In the genomic region with DNA sequence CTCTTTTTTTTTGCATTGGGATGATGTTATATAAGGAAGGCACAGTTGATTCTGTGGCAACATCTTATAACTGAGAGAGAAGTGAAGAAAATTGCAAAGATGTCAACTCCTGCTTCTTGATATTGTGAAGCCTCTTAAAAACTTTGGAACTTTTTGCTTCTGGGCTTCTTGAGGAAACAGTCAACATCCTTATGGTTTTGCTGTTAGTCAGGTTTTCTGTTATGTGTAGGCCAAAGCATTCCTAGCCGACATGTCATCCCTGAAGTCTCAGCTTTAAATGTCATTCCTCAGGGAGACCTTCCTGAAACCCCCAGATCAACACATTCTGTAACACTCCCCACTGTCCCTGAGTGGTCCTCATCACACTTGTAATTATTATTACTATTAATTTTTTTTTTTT, we compare ENCODE assay signal across 17 cellular contexts. TPM values are rescaled to one million over a fixed set of nuclear protein-coding genes. Genes with fewer than 3 reads are reported as not detected.
A peak's percentile ranks its signal among the peaks of the same experiment; 100 is the strongest.
DNase-seq lines count a peak whose midpoint lies in the region; ATAC-seq, FAIRE-seq and TF ChIP-seq lines count a peak whose summit lies in the region.
"Had no signal": no experiment of that assay in that cellular context is flagged by ENCODE, and none has a peak within 500 bp of the region (broad histone marks: within the 10 kb centered on the region; RNA-seq: fewer than 3 reads in every experiment).

No MANE protein-coding gene starts in this region.

- BruUV-seq in K562 (replicated peaks; lab: Mats Ljungman, UMichigan) = no TSS peak

- peak; percentile 74 for DNase-seq in HCEC 1CT
- no peak for DNase-seq in K562 (ENCODE audit: extremely low read depth in 1 of 4, low spot score in 3 of 4)
- peak; percentile 90 for DNase-seq in osteoblast (ENCODE audit: insufficient read length, low spot score, missing footprints)
- no peak for DNase-seq in NCI-H446 treated with DMSO at 0.1 percent for 48 hours (lab: John Stamatoyannopoulos, UW)
- DNase-seq in GM13976 (ENCODE audit: low spot score) = no peak
- no peak for DNase-seq in activated T-helper 2 cell treated with anti-CD3 and anti-CD28 coated beads, Interferon-gamma antibody, Interleukin-2, Interleukin-4, amounts not matched to agents 10 μg/mL and 5 μg/mL and 100 μg/mL, durations not matched to agents 14 hours and 24 hours and 36 hours (ENCODE audit: low spot score)
- DNase-seq: CD4-positive, CD25-positive, alpha-beta regulatory T cell; mesendoderm; NCI-H2227 treated with DMSO at 0.1 percent for 48 hours; ovary; WERI-Rb-1 had no signal

- H3K4me3 ChIP-seq in K562 (no peak overlapping the region), osteoblast (ENCODE audit: insufficient read depth, low read length) (no peak overlapping the region)
- H3K4me3 ChIP-seq: ovary, SK-N-MC, spleen had no signal

- 100% methylated on average over 1 of the region's 1 CpG for WGBS in K562 (ENCODE audit: insufficient coverage, low coverage, missing lambda C conversion rate)

- no peak overlapping the region for H3K27ac Mint-ChIP-seq in activated T-helper 2 cell treated with anti-CD3 and anti-CD28 coated beads, Interferon-gamma antibody, Interleukin-2, Interleukin-4, amounts not matched to agents 10 μg/mL and 5 μg/mL and 100 μg/mL, durations not matched to agents 14 hours and 24 hours and 36 hours
- H3K27ac Mint-ChIP-seq: activated naive CD8-positive, alpha-beta T cell; CD4-positive, CD25-positive, alpha-beta regulatory T cell had no signal

- in situ Hi-C loops in K562 (cut with MboI) = no loop called here
- in situ Hi-C loops in GM13976 (cut with MboI; ENCODE audit: low sequenced_read_pairs, unreplicated experiment) = no loop called here

- no peak for TF ChIP-seq POLR2A in K562 (conservative IDR thresholded peaks at IDR 0.05)

- TF ChIP-seq CTCF in K562 (IDR thresholded peaks at IDR 0.05 in 2 of 3, conservative IDR thresholded peaks at IDR 0.05 in 1 of 3; ENCODE audit: insufficient read depth in 2 of 3, low read depth in 1 of 3, low read length in 3 of 3) (no peak), osteoblast (IDR thresholded peaks at IDR 0.05; ENCODE audit: extremely low read depth, low read depth, low read length) (no peak), GM13976 (IDR thresholded peaks at IDR 0.05; ENCODE audit: borderline replicate concordance, control extremely low read depth, extremely low read depth, insufficient read depth, missing control alignments) (no peak)

- peaks cover 6% of the 10 kb centered on the region for H3K4me1 Mint-ChIP-seq in activated T-helper 2 cell treated with anti-CD3 and anti-CD28 coated beads, Interferon-gamma antibody, Interleukin-2, Interleukin-4, amounts not matched to agents 10 μg/mL and 5 μg/mL and 100 μg/mL, durations not matched to agents 14 hours and 24 hours and 36 hours (ENCODE audit: low read depth)

- intact Hi-C loops in K562 (cut with micrococcal nuclease) = no loop called here
- intact Hi-C loops in activated T-helper 2 cell treated with anti-CD3 and anti-CD28 coated beads, Interferon-gamma antibody, Interleukin-2, Interleukin-4, amounts not matched to agents 10 μg/mL and 5 μg/mL and 100 μg/mL, durations not matched to agents 14 hours and 24 hours and 36 hours (cut with micrococcal nuclease) = no loop called here

- H3K9me3 ChIP-seq in K562 (replicated peaks; ENCODE audit: control insufficient read depth, insufficient read depth, low read depth, low read length) (no peaks in the 10 kb centered on the region), osteoblast (ENCODE audit: low read depth, low read length) (no peaks in the 10 kb centered on the region)
- H3K9me3 ChIP-seq: ovary, spleen had no signal

- no peaks in the 10 kb centered on the region for H3K27me3 Mint-ChIP-seq in activated T-helper 2 cell treated with anti-CD3 and anti-CD28 coated beads, Interferon-gamma antibody, Interleukin-2, Interleukin-4, amounts not matched to agents 10 μg/mL and 5 μg/mL and 100 μg/mL, durations not matched to agents 14 hours and 24 hours and 36 hours (ENCODE audit: low read depth)
- H3K27me3 Mint-ChIP-seq: activated naive CD8-positive, alpha-beta T cell; CD4-positive, CD25-positive, alpha-beta regulatory T cell had no signal

- ATAC-seq in K562 = no peak

- H3K4me1 ChIP-seq in K562 (replicated peaks in 1 of 2; ENCODE audit: control insufficient read depth in 2 of 2, insufficient read depth in 2 of 2, low read length in 2 of 2) = peaks cover 6 to 9% of the 10 kb centered on the region in 2 experiments; a peak in 4 of 5 replicates
- peaks cover 32% of the 10 kb centered on the region for H3K4me1 ChIP-seq in osteoblast (ENCODE audit: insufficient read depth, low read length)
- H3K4me1 ChIP-seq: spleen had no signal

- no peak overlapping the region for H2AFZ ChIP-seq in K562 (ENCODE audit: low read depth, low read length)
- no peak overlapping the region for H2AFZ ChIP-seq in osteoblast (ENCODE audit: low read length)

- H3K9me3 Mint-ChIP-seq in activated T-helper 2 cell treated with anti-CD3 and anti-CD28 coated beads, Interferon-gamma antibody, Interleukin-2, Interleukin-4, amounts not matched to agents 10 μg/mL and 5 μg/mL and 100 μg/mL, durations not matched to agents 14 hours and 24 hours and 36 hours = no peaks in the 10 kb centered on the region
- H3K9me3 Mint-ChIP-seq: CD4-positive, CD25-positive, alpha-beta regulatory T cell had no signal

- POLR2A ChIA-PET in K562 (lab: Yijun Ruan, JAX) = interaction anchor here (1.5 kb wide), 1 partner anchor 10 kb away, joined by 3 read pairs; no protein-coding TSS in a partner anchor

- H3K79me2 ChIP-seq in K562 (ENCODE audit: control insufficient read depth, insufficient read depth, low read length) = no peaks in the 10 kb centered on the region
- no peaks in the 10 kb centered on the region for H3K79me2 ChIP-seq in osteoblast (ENCODE audit: insufficient read depth, low read length)

- H3K9me1 ChIP-seq in K562 (ENCODE audit: control insufficient read depth, insufficient read depth, low read length) = no peaks in the 10 kb centered on the region

- H4K20me1 ChIP-seq in K562 (replicated peaks; ENCODE audit: control insufficient read depth, insufficient read depth, low read length) (no peaks in the 10 kb centered on the region), osteoblast (ENCODE audit: insufficient read depth, low read length) (no peaks in the 10 kb centered on the region)

- TF ChIP-seq EP300 in K562 (IDR thresholded peaks at IDR 0.05; ENCODE audit: low read length) = no peak

- CTCF ChIA-PET in K562 (lab: Yijun Ruan, JAX; ENCODE audit: low intra/inter-chr PET ratio) = no interaction called here

- no peak overlapping the region for H3K4me3 Mint-ChIP-seq in activated T-helper 2 cell treated with anti-CD3 and anti-CD28 coated beads, Interferon-gamma antibody, Interleukin-2, Interleukin-4, amounts not matched to agents 10 μg/mL and 5 μg/mL and 100 μg/mL, durations not matched to agents 14 hours and 24 hours and 36 hours (ENCODE audit: low read depth)
- H3K4me3 Mint-ChIP-seq: activated naive CD8-positive, alpha-beta T cell; CD4-positive, CD25-positive, alpha-beta regulatory T cell had no signal

- no peak overlapping the region for H3K27ac ChIP-seq in K562 (ENCODE audit: extremely low read depth, low read depth, low read length)
- H3K27ac ChIP-seq in osteoblast (ENCODE audit: low read depth, low read length) = peak overlapping the region; percentile 83
- H3K27ac ChIP-seq: ovary, SK-N-MC, spleen, WERI-Rb-1 had no signal

- H3K4me2 ChIP-seq in K562 (ENCODE audit: insufficient read depth, low read length) = no peak overlapping the region
- H3K4me2 ChIP-seq in osteoblast (ENCODE audit: insufficient read depth, low read length) = peak overlapping the region; percentile 30

- H3K27me3 ChIP-seq in K562 (ENCODE audit: control insufficient read depth in 2 of 2, insufficient read depth in 2 of 2, low read length in 2 of 2) = no peaks in the 10 kb centered on the region
- H3K27me3 ChIP-seq in osteoblast (ENCODE audit: insufficient read depth, low read length) = no peaks in the 10 kb centered on the region
- H3K27me3 ChIP-seq: ovary, spleen had no signal

- H3K36me3 ChIP-seq in K562 (ENCODE audit: control insufficient read depth, insufficient read depth, low read length) = no peaks in the 10 kb centered on the region
- no peaks in the 10 kb centered on the region for H3K36me3 ChIP-seq in osteoblast (ENCODE audit: insufficient read depth, low read length)
- H3K36me3 ChIP-seq: ovary, spleen, WERI-Rb-1 had no signal

- H3K36me3 Mint-ChIP-seq in activated T-helper 2 cell treated with anti-CD3 and anti-CD28 coated beads, Interferon-gamma antibody, Interleukin-2, Interleukin-4, amounts not matched to agents 10 μg/mL and 5 μg/mL and 100 μg/mL, durations not matched to agents 14 hours and 24 hours and 36 hours (ENCODE audit: low read depth) = no peaks in the 10 kb centered on the region
- H3K36me3 Mint-ChIP-seq: activated naive CD8-positive, alpha-beta T cell; CD4-positive, CD25-positive, alpha-beta regulatory T cell had no signal

- no peak for TF ChIP-seq RAD21 in K562 (CRISPR knock-in tag; conservative IDR thresholded peaks at IDR 0.05 in 1 of 2, IDR thresholded peaks at IDR 0.05 in 1 of 2)

- no peak overlapping the region for H3K9ac ChIP-seq in K562 (ENCODE audit: insufficient read depth in 1 of 2, low read depth in 2 of 2, low read length in 2 of 2)

- peak; percentile 71 for FAIRE-seq in K562 (lab: Jason Lieb, UNC)
- FAIRE-seq: colon had no signal

RNA-seq across cellular contexts. Expression of a gene that starts 12.6 kb away (rescaled TPM):
- 0.95 and 3.3 TPM in 2 replicates for total RNA-seq in K562 (2011; cell fraction: chromatin; rRNA removed; ENCODE audit: low replicate concordance)
- total RNA-seq in K562 (2011; cell fraction: nucleolus; rRNA removed) = 0.92 and 1.0 TPM in 2 replicates
- 1.8 and 2.4 TPM in 2 replicates for total RNA-seq in K562 (2011; cell fraction: nucleoplasm; rRNA removed)
- total RNA-seq in K562 (2014; rRNA removed) (0.33 and 1.8 TPM in 2 replicates), K562 (2014; rRNA removed; fragmentation: Illumina TruSeq; extraction: Trizol) (0.38 TPM in 1 of 2 replicates, not detected in the other), K562 (2015; rRNA removed; fragmentation: Illumina TruSeq; extraction: Trizol) (0.45 TPM in 1 of 2 replicates, not detected in the other), K562 (2021) (0.51 TPM in 1 of 2 replicates, not detected in the other), osteoblast (0.36 TPM in 1 of 2 replicates, not detected in the other)
- polyA plus RNA-seq in K562 (2011; rRNA removed) (0.15 and 0.53 TPM in 2 replicates), K562 (2014; fragmentation: Illumina TruSeq; extraction: Trizol) (not detected in 2 replicates), K562 (2014; fragmentation: Nextera tagmentation; extraction: Ambion mirVana) (not detected), K562 (2014; rRNA removed) (0.56 and 0.73 TPM in 2 replicates)
- polyA plus RNA-seq in K562 (2011; cell fraction: cytosol; rRNA removed) = 0.18 and 0.19 TPM in 2 replicates
- 0.58 and 0.67 TPM in 2 replicates for polyA plus RNA-seq in K562 (2011; cell fraction: nucleus; rRNA removed)
- polyA plus RNA-seq in K562 (2012) = 0.21 and 0.43 TPM in 2 replicates
- 0.63 and 0.72 TPM in 2 replicates for polyA minus RNA-seq in K562 (2011; rRNA and poly(A)+ RNA removed)
- polyA minus RNA-seq in K562 (2011; cell fraction: cytosol; rRNA and poly(A)+ RNA removed) = not detected in 2 replicates
- polyA minus RNA-seq in K562 (2011; cell fraction: nucleus; rRNA and poly(A)+ RNA removed) = 1.1 TPM in 1 of 2 replicates, not detected in the other
- 0.37 and 1.9 TPM in 2 replicates for total RNA-seq in activated T-helper 2 cell treated with anti-CD3 and anti-CD28 coated beads, Interferon-gamma antibody, Interleukin-2, Interleukin-4, amounts not matched to agents 10 μg/mL and 5 μg/mL and 100 μg/mL, durations not matched to agents 14 hours and 24 hours and 36 hours
- total RNA-seq: CD4-positive, CD25-positive, alpha-beta regulatory T cell; Daoy; subcutaneous adipose tissue had no signal

RNA-seq across cellular contexts. Expression of a gene that starts 20.3 kb away (rescaled TPM):
- total RNA-seq in K562 (2011; cell fraction: chromatin; rRNA removed; ENCODE audit: low replicate concordance) = 68.4 and 156 TPM in 2 replicates
- 117 and 147 TPM in 2 replicates for total RNA-seq in K562 (2011; cell fraction: nucleolus; rRNA removed)
- total RNA-seq in K562 (2011; cell fraction: nucleoplasm; rRNA removed) = 110 and 118 TPM in 2 replicates
- total RNA-seq in K562 (2014; rRNA removed) = 24.4 and 33.0 TPM in 2 replicates
- 10.7 and 11.3 TPM in 2 replicates for total RNA-seq in K562 (2014; rRNA removed; fragmentation: Illumina TruSeq; extraction: Trizol)
- 12.8 and 13.6 TPM in 2 replicates for total RNA-seq in K562 (2015; rRNA removed; fragmentation: Illumina TruSeq; extraction: Trizol)
- total RNA-seq in K562 (2021) = 30.1 and 39.3 TPM in 2 replicates
- polyA plus RNA-seq in K562 (2011; rRNA removed) = 9.4 and 20.8 TPM in 2 replicates
- polyA plus RNA-seq in K562 (2011; cell fraction: cytosol; rRNA removed) = 13.6 and 30.6 TPM in 2 replicates
- polyA plus RNA-seq in K562 (2011; cell fraction: nucleus; rRNA removed) = 57.5 and 132 TPM in 2 replicates
- polyA plus RNA-seq in K562 (2012) = 50.1 and 67.4 TPM in 2 replicates
- polyA plus RNA-seq in K562 (2014; fragmentation: Illumina TruSeq; extraction: Trizol) = 52.2 and 59.5 TPM in 2 replicates
- polyA plus RNA-seq in K562 (2014; fragmentation: Nextera tagmentation; extraction: Ambion mirVana) = 1 to 10 TPM; 6.6 to 7.0 TPM
- polyA plus RNA-seq in K562 (2014; rRNA removed) = 16.3 and 23.9 TPM in 2 replicates
- polyA minus RNA-seq in K562 (2011; rRNA and poly(A)+ RNA removed) = 8.1 and 9.4 TPM in 2 replicates
- polyA minus RNA-seq in K562 (2011; cell fraction: cytosol; rRNA and poly(A)+ RNA removed) = 14.9 and 22.9 TPM in 2 replicates
- polyA minus RNA-seq in K562 (2011; cell fraction: nucleus; rRNA and poly(A)+ RNA removed) = 8.2 and 14.0 TPM in 2 replicates
- total RNA-seq in osteoblast = 20.9 and 30.0 TPM in 2 replicates
- 1.6 and 1.8 TPM in 2 replicates for total RNA-seq in activated T-helper 2 cell treated with anti-CD3 and anti-CD28 coated beads, Interferon-gamma antibody, Interleukin-2, Interleukin-4, amounts not matched to agents 10 μg/mL and 5 μg/mL and 100 μg/mL, durations not matched to agents 14 hours and 24 hours and 36 hours

RNA-seq across cellular contexts. Expression of a gene that starts 21.0 kb away (rescaled TPM):
- total RNA-seq in K562 (2011; cell fraction: chromatin; rRNA removed; ENCODE audit: low replicate concordance) = 795 and 1,508 TPM in 2 replicates
- 712 and 761 TPM in 2 replicates for total RNA-seq in K562 (2011; cell fraction: nucleolus; rRNA removed)
- 735 and 822 TPM in 2 replicates for total RNA-seq in K562 (2011; cell fraction: nucleoplasm; rRNA removed)
- total RNA-seq in K562 (2014; rRNA removed) (35.6 and 43.6 TPM in 2 replicates), K562 (2014; rRNA removed; fragmentation: Illumina TruSeq; extraction: Trizol) (18.8 and 20.3 TPM in 2 replicates), K562 (2015; rRNA removed; fragmentation: Illumina TruSeq; extraction: Trizol) (22.8 and 25.5 TPM in 2 replicates), K562 (2021) (163 and 212 TPM in 2 replicates), osteoblast (3.2 and 5.4 TPM in 2 replicates)
- polyA plus RNA-seq in K562 (2011; rRNA removed) (53.8 and 132 TPM in 2 replicates), K562 (2014; fragmentation: Illumina TruSeq; extraction: Trizol) (116 and 156 TPM in 2 replicates), K562 (2014; fragmentation: Nextera tagmentation; extraction: Ambion mirVana) (10 to 100 TPM; 12.7 to 14.8 TPM), K562 (2014; rRNA removed) (104 and 137 TPM in 2 replicates)
- 68.7 and 73.2 TPM in 2 replicates for polyA plus RNA-seq in K562 (2011; cell fraction: cytosol; rRNA removed)
- 800 and 1,003 TPM in 2 replicates for polyA plus RNA-seq in K562 (2011; cell fraction: nucleus; rRNA removed)
- 127 and 192 TPM in 2 replicates for polyA plus RNA-seq in K562 (2012)
- 23.6 and 31.1 TPM in 2 replicates for polyA minus RNA-seq in K562 (2011; rRNA and poly(A)+ RNA removed)
- polyA minus RNA-seq in K562 (2011; cell fraction: cytosol; rRNA and poly(A)+ RNA removed) = 45.7 and 70.1 TPM in 2 replicates
- 99.2 and 125 TPM in 2 replicates for polyA minus RNA-seq in K562 (2011; cell fraction: nucleus; rRNA and poly(A)+ RNA removed)
- total RNA-seq in activated T-helper 2 cell treated with anti-CD3 and anti-CD28 coated beads, Interferon-gamma antibody, Interleukin-2, Interleukin-4, amounts not matched to agents 10 μg/mL and 5 μg/mL and 100 μg/mL, durations not matched to agents 14 hours and 24 hours and 36 hours = 2.7 and 2.9 TPM in 2 replicates
- total RNA-seq: Daoy had no signal

RNA-seq across cellular contexts. Expression of a gene that starts 41.0 kb away (rescaled TPM):
- total RNA-seq in K562 (2011; cell fraction: chromatin; rRNA removed; ENCODE audit: low replicate concordance) = 83.9 and 98.9 TPM in 2 replicates
- 62.9 and 65.5 TPM in 2 replicates for total RNA-seq in K562 (2011; cell fraction: nucleolus; rRNA removed)
- total RNA-seq in K562 (2011; cell fraction: nucleoplasm; rRNA removed) = 81.2 and 104 TPM in 2 replicates
- total RNA-seq in K562 (2014; rRNA removed) (40.1 and 41.6 TPM in 2 replicates), K562 (2014; rRNA removed; fragmentation: Illumina TruSeq; extraction: Trizol) (27.5 and 30.3 TPM in 2 replicates), K562 (2015; rRNA removed; fragmentation: Illumina TruSeq; extraction: Trizol) (28.2 TPM in 2 replicates), K562 (2021) (37.1 and 39.4 TPM in 2 replicates), osteoblast (10.1 and 14.7 TPM in 2 replicates)
- polyA plus RNA-seq in K562 (2011; rRNA removed) (46.7 and 54.5 TPM in 2 replicates), K562 (2014; fragmentation: Illumina TruSeq; extraction: Trizol) (62.5 and 64.2 TPM in 2 replicates), K562 (2014; fragmentation: Nextera tagmentation; extraction: Ambion mirVana) (10 to 100 TPM; 17.0 to 30.1 TPM), K562 (2014; rRNA removed) (45.5 and 46.3 TPM in 2 replicates)
- polyA plus RNA-seq in K562 (2011; cell fraction: cytosol; rRNA removed) = 89.9 and 98.0 TPM in 2 replicates
- 61.7 and 64.6 TPM in 2 replicates for polyA plus RNA-seq in K562 (2011; cell fraction: nucleus; rRNA removed)
- 29.7 and 42.9 TPM in 2 replicates for polyA plus RNA-seq in K562 (2012)
- polyA minus RNA-seq in K562 (2011; rRNA and poly(A)+ RNA removed) = 40.2 and 45.0 TPM in 2 replicates
- polyA minus RNA-seq in K562 (2011; cell fraction: cytosol; rRNA and poly(A)+ RNA removed) = 25.4 and 31.6 TPM in 2 replicates
- polyA minus RNA-seq in K562 (2011; cell fraction: nucleus; rRNA and poly(A)+ RNA removed) = 31.9 and 57.9 TPM in 2 replicates
- total RNA-seq in activated T-helper 2 cell treated with anti-CD3 and anti-CD28 coated beads, Interferon-gamma antibody, Interleukin-2, Interleukin-4, amounts not matched to agents 10 μg/mL and 5 μg/mL and 100 μg/mL, durations not matched to agents 14 hours and 24 hours and 36 hours = 66.2 and 69.8 TPM in 2 replicates

RNA-seq across cellular contexts. Expression of a gene that starts 51.2 kb away (rescaled TPM):
- 200 and 281 TPM in 2 replicates for total RNA-seq in K562 (2011; cell fraction: chromatin; rRNA removed; ENCODE audit: low replicate concordance)
- total RNA-seq in K562 (2011; cell fraction: nucleolus; rRNA removed) = 147 and 148 TPM in 2 replicates
- total RNA-seq in K562 (2011; cell fraction: nucleoplasm; rRNA removed) = 206 and 295 TPM in 2 replicates
- total RNA-seq in K562 (2014; rRNA removed) (129 and 138 TPM in 2 replicates), K562 (2014; rRNA removed; fragmentation: Illumina TruSeq; extraction: Trizol) (153 and 184 TPM in 2 replicates), K562 (2015; rRNA removed; fragmentation: Illumina TruSeq; extraction: Trizol) (109 and 120 TPM in 2 replicates), K562 (2021) (200 and 224 TPM in 2 replicates), osteoblast (168 and 176 TPM in 2 replicates)
- polyA plus RNA-seq in K562 (2011; rRNA removed) (144 and 222 TPM in 2 replicates), K562 (2014; fragmentation: Illumina TruSeq; extraction: Trizol) (147 and 158 TPM in 2 replicates), K562 (2014; fragmentation: Nextera tagmentation; extraction: Ambion mirVana) (10 to 100 TPM; 27.1 to 31.0 TPM), K562 (2014; rRNA removed) (131 and 143 TPM in 2 replicates)
- 86.7 and 94.2 TPM in 2 replicates for polyA plus RNA-seq in K562 (2011; cell fraction: cytosol; rRNA removed)
- polyA plus RNA-seq in K562 (2011; cell fraction: nucleus; rRNA removed) = 179 and 244 TPM in 2 replicates
- polyA plus RNA-seq in K562 (2012) = 139 and 140 TPM in 2 replicates
- 221 and 238 TPM in 2 replicates for polyA minus RNA-seq in K562 (2011; rRNA and poly(A)+ RNA removed)
- polyA minus RNA-seq in K562 (2011; cell fraction: cytosol; rRNA and poly(A)+ RNA removed) = 104 and 109 TPM in 2 replicates
- 141 and 172 TPM in 2 replicates for polyA minus RNA-seq in K562 (2011; cell fraction: nucleus; rRNA and poly(A)+ RNA removed)
- total RNA-seq in activated T-helper 2 cell treated with anti-CD3 and anti-CD28 coated beads, Interferon-gamma antibody, Interleukin-2, Interleukin-4, amounts not matched to agents 10 μg/mL and 5 μg/mL and 100 μg/mL, durations not matched to agents 14 hours and 24 hours and 36 hours = 217 and 221 TPM in 2 replicates

Comparison
In these comparisons a context has a peak if more than half of its experiments do, and no peak if none do; other contexts are left out.
1. DNase-seq: peak in HCEC 1CT (single experiment) and osteoblast (single experiment); none in K562 (0 of 4), NCI-H446 treated with DMSO at 0.1 percent for 48 hours (single experiment), GM13976 (single experiment) and activated T-helper 2 cell treated with anti-CD3 and anti-CD28 coated beads, Interferon-gamma antibody, Interleukin-2, Interleukin-4, amounts not matched to agents 10 μg/mL and 5 μg/mL and 100 μg/mL, durations not matched to agents 14 hours and 24 hours and 36 hours (single experiment).